Comparison of ENCODE assay signal across 2 cellular contexts in the genomic region with DNA sequence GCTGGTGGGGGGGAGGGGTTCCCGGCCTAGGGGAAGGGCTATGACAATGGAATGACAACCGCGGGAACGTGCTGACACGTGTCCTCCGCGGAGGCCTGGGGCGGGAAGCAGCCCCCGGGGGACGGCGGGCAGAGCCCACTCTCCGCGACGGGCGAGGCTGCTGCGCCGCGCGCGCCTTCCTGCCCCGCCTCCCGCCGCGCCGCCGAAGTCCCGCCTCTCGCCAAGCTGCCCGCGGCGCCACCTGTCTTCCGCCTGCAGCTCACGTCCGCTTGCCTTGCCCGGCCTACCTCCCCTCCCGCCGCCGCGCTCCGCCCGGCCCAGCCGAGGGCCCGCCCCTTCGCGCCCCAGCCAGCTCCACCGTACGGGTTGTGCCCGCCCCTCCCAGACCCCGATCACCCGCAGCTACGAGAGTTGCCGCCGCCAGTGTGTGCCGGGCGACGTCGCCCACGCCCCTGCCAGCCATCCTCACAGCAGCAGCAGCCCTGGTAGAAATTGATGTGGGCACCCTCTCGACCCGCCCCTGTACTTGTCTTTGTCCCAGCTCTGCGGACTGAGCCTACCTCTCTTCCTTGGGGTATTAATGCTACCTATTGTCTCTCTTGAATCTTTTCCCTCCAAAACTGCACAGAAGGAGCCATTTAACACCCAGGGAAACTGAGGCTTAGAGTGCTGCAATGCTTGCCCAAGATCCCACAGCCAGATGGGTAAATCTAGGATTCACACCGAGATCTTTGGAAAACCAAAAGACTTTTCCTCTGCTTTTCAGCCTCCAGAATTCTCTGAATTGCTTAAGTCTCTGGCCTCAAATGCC.
TF ChIP-seq lines count a peak whose summit lies in the region.

A gene with protein sequence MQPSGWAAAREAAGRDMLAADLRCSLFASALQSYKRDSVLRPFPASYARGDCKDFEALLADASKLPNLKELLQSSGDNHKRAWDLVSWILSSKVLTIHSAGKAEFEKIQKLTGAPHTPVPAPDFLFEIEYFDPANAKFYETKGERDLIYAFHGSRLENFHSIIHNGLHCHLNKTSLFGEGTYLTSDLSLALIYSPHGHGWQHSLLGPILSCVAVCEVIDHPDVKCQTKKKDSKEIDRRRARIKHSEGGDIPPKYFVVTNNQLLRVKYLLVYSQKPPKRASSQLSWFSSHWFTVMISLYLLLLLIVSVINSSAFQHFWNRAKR (minus strand): TSS at position 180 of the 811 bp plus-strand sequence. CDS start 457 bp downstream, outside the sequence.

TF ChIP-seq in A549, 52 proteins besides CTCF, POLR2A, EP300 and RAD21 (continued from another document):
- TF ChIP-seq EHMT2 (IDR thresholded peaks at IDR 0.05; ENCODE audit: low read depth): no peak
- no peak for TF ChIP-seq FOXS1 (CRISPR knock-in tag; IDR thresholded peaks at IDR 0.05)
- TF ChIP-seq HDAC2 (IDR thresholded peaks at IDR 0.05): no peak
- peak; percentile 46; the same call in 1 of the 2 replicates for TF ChIP-seq MAZ (IDR thresholded peaks at IDR 0.05; ENCODE audit: borderline replicate concordance, low read depth, low read length)
- TF ChIP-seq NFE2L2 (conservative IDR thresholded peaks at IDR 0.05; ENCODE audit: low read length): no peak
- TF ChIP-seq EHF (CRISPR knock-in tag; IDR thresholded peaks at IDR 0.05): no peak
- TF ChIP-seq MAFK (IDR thresholded peaks at IDR 0.05; ENCODE audit: partially characterized antibody): no peak
- peak; percentile 60 to 92; a peak in 4 of 5 replicates for TF ChIP-seq JUN (IDR thresholded peaks at IDR 0.05)
- TF ChIP-seq ESRRA (IDR thresholded peaks at IDR 0.05; ENCODE audit: borderline replicate concordance, low read length): no peak
- no peak for TF ChIP-seq JUNB (IDR thresholded peaks at IDR 0.05)
- TF ChIP-seq, protein P1, sequence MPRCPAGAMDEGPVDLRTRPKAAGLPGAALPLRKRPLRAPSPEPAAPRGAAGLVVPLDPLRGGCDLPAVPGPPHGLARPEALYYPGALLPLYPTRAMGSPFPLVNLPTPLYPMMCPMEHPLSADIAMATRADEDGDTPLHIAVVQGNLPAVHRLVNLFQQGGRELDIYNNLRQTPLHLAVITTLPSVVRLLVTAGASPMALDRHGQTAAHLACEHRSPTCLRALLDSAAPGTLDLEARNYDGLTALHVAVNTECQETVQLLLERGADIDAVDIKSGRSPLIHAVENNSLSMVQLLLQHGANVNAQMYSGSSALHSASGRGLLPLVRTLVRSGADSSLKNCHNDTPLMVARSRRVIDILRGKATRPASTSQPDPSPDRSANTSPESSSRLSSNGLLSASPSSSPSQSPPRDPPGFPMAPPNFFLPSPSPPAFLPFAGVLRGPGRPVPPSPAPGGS (IDR thresholded peaks at IDR 0.05): peak; percentile 65; the same call in 1 of the 3 replicates
- TF ChIP-seq CBX8 (IDR thresholded peaks at IDR 0.05): no peak
- TF ChIP-seq NR3C1 (IDR thresholded peaks at IDR 0.05): no peak
- TF ChIP-seq RNF2 (IDR thresholded peaks at IDR 0.05; ENCODE audit: borderline replicate concordance, low read depth): no peak
- TF ChIP-seq TP53 (CRISPR knock-in tag; IDR thresholded peaks at IDR 0.05): no peak
- no peak for TF ChIP-seq HOXA7 (CRISPR knock-in tag; IDR thresholded peaks at IDR 0.05)
- TF ChIP-seq, protein P2, sequence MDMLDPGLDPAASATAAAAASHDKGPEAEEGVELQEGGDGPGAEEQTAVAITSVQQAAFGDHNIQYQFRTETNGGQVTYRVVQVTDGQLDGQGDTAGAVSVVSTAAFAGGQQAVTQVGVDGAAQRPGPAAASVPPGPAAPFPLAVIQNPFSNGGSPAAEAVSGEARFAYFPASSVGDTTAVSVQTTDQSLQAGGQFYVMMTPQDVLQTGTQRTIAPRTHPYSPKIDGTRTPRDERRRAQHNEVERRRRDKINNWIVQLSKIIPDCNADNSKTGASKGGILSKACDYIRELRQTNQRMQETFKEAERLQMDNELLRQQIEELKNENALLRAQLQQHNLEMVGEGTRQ (IDR thresholded peaks at IDR 0.05): no peak
- peak; percentile 15; the same call in 2 of the 3 replicates for TF ChIP-seq SMC3 (IDR thresholded peaks at IDR 0.05)
- no peak for TF ChIP-seq CEBPB (IDR thresholded peaks at IDR 0.05)
- TF ChIP-seq PHF8 (IDR thresholded peaks at IDR 0.05; ENCODE audit: borderline replicate concordance, low read depth): 0 out of 2 replicates have a peak, but pooled peaks have one; percentile 52
- TF ChIP-seq, protein P3, sequence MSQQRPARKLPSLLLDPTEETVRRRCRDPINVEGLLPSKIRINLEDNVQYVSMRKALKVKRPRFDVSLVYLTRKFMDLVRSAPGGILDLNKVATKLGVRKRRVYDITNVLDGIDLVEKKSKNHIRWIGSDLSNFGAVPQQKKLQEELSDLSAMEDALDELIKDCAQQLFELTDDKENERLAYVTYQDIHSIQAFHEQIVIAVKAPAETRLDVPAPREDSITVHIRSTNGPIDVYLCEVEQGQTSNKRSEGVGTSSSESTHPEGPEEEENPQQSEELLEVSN (IDR thresholded peaks at IDR 0.05; ENCODE audit: borderline replicate concordance, low read depth): peak; percentile 73
- TF ChIP-seq RARB (CRISPR knock-in tag; IDR thresholded peaks at IDR 0.05): no peak
- TF ChIP-seq, protein P4, sequence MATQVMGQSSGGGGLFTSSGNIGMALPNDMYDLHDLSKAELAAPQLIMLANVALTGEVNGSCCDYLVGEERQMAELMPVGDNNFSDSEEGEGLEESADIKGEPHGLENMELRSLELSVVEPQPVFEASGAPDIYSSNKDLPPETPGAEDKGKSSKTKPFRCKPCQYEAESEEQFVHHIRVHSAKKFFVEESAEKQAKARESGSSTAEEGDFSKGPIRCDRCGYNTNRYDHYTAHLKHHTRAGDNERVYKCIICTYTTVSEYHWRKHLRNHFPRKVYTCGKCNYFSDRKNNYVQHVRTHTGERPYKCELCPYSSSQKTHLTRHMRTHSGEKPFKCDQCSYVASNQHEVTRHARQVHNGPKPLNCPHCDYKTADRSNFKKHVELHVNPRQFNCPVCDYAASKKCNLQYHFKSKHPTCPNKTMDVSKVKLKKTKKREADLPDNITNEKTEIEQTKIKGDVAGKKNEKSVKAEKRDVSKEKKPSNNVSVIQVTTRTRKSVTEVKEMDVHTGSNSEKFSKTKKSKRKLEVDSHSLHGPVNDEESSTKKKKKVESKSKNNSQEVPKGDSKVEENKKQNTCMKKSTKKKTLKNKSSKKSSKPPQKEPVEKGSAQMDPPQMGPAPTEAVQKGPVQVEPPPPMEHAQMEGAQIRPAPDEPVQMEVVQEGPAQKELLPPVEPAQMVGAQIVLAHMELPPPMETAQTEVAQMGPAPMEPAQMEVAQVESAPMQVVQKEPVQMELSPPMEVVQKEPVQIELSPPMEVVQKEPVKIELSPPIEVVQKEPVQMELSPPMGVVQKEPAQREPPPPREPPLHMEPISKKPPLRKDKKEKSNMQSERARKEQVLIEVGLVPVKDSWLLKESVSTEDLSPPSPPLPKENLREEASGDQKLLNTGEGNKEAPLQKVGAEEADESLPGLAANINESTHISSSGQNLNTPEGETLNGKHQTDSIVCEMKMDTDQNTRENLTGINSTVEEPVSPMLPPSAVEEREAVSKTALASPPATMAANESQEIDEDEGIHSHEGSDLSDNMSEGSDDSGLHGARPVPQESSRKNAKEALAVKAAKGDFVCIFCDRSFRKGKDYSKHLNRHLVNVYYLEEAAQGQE (IDR thresholded peaks at IDR 0.05): no peak
- TF ChIP-seq ZC3H11A (IDR thresholded peaks at IDR 0.05): no peak
- TF ChIP-seq, protein P5, sequence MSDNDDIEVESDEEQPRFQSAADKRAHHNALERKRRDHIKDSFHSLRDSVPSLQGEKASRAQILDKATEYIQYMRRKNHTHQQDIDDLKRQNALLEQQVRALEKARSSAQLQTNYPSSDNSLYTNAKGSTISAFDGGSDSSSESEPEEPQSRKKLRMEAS (IDR thresholded peaks at IDR 0.05): peak; percentile 81
- no peak for TF ChIP-seq MYC (IDR thresholded peaks at IDR 0.05; ENCODE audit: borderline replicate concordance, low read length)
- TF ChIP-seq RCOR1 (IDR thresholded peaks at IDR 0.05; ENCODE audit: low read depth, low read length): no peak

TF ChIP-seq in K562, 482 proteins besides CTCF, POLR2A, EP300 and RAD21 (continued from another document and continues in another):
- TF ChIP-seq HCFC1 (IDR thresholded peaks at IDR 0.05; ENCODE audit: low read depth, low read length) (no peak), YBX1 (IDR thresholded peaks at IDR 0.05) (no peak), HMGN3 (IDR thresholded peaks at IDR 0.05; ENCODE audit: borderline replicate concordance, extremely low read depth, insufficient read length, low read depth, low read length) (peak; percentile 88), DNMT1 (IDR thresholded peaks at IDR 0.05) (no peak), PHTF2 (CRISPR knock-in tag; IDR thresholded peaks at IDR 0.05) (no peak)
- TF ChIP-seq, protein P6, sequence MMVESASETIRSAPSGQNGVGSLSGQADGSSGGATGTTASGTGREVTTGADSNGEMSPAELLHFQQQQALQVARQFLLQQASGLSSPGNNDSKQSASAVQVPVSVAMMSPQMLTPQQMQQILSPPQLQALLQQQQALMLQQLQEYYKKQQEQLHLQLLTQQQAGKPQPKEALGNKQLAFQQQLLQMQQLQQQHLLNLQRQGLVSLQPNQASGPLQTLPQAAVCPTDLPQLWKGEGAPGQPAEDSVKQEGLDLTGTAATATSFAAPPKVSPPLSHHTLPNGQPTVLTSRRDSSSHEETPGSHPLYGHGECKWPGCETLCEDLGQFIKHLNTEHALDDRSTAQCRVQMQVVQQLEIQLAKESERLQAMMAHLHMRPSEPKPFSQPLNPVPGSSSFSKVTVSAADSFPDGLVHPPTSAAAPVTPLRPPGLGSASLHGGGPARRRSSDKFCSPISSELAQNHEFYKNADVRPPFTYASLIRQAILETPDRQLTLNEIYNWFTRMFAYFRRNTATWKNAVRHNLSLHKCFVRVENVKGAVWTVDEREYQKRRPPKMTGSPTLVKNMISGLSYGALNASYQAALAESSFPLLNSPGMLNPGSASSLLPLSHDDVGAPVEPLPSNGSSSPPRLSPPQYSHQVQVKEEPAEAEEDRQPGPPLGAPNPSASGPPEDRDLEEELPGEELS (CRISPR knock-in tag; IDR thresholded peaks at IDR 0.05; ENCODE audit: borderline replicate concordance): 0 out of 2 replicates have a peak, but pooled peaks have one; percentile 12
- TF ChIP-seq, protein P7, sequence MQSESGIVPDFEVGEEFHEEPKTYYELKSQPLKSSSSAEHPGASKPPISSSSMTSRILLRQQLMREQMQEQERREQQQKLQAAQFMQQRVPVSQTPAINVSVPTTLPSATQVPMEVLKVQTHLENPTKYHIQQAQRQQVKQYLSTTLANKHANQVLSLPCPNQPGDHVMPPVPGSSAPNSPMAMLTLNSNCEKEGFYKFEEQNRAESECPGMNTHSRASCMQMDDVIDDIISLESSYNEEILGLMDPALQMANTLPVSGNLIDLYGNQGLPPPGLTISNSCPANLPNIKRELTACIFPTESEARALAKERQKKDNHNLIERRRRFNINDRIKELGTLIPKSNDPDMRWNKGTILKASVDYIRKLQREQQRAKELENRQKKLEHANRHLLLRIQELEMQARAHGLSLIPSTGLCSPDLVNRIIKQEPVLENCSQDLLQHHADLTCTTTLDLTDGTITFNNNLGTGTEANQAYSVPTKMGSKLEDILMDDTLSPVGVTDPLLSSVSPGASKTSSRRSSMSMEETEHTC (IDR thresholded peaks at IDR 0.05): no peak
- TF ChIP-seq, protein P8, sequence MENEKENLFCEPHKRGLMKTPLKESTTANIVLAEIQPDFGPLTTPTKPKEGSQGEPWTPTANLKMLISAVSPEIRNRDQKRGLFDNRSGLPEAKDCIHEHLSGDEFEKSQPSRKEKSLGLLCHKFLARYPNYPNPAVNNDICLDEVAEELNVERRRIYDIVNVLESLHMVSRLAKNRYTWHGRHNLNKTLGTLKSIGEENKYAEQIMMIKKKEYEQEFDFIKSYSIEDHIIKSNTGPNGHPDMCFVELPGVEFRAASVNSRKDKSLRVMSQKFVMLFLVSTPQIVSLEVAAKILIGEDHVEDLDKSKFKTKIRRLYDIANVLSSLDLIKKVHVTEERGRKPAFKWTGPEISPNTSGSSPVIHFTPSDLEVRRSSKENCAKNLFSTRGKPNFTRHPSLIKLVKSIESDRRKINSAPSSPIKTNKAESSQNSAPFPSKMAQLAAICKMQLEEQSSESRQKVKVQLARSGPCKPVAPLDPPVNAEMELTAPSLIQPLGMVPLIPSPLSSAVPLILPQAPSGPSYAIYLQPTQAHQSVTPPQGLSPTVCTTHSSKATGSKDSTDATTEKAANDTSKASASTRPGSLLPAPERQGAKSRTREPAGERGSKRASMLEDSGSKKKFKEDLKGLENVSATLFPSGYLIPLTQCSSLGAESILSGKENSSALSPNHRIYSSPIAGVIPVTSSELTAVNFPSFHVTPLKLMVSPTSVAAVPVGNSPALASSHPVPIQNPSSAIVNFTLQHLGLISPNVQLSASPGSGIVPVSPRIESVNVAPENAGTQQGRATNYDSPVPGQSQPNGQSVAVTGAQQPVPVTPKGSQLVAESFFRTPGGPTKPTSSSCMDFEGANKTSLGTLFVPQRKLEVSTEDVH (IDR thresholded peaks at IDR 0.05; ENCODE audit: low read depth, partially characterized antibody): no peak
- TF ChIP-seq, protein P9, sequence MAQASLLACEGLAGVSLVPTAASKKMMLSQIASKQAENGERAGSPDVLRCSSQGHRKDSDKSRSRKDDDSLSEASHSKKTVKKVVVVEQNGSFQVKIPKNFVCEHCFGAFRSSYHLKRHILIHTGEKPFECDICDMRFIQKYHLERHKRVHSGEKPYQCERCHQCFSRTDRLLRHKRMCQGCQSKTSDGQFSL (CRISPR knock-in tag; IDR thresholded peaks at IDR 0.05): peak; percentile 88
- TF ChIP-seq, protein P9 (tag; IDR thresholded peaks at IDR 0.05): no peak
